ENCODE assay signal across 17 cellular contexts in the genomic region with DNA sequence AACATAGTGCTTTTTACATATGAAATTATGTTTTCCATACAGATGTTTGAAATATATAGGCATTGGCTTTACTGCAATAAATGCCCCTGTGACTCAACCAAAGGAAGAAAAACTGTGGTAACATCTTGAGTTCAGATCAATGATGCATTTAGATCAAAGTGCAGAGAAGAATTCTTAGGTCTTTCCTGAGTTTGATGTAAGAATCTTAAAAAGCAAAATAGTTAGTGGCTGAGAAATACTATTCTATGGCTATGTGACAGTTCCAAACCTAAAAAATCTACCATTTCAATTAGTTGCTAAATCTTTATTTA.
"Had no signal": no experiment of that assay in that cellular context is flagged by ENCODE, and none has a peak within 500 bp of the region (broad histone marks: within the 10 kb centered on the region; RNA-seq: fewer than 3 reads in every experiment).

No MANE protein-coding gene starts in this region.

- FAIRE-seq: colon, endometrium, urothelium cell line had no signal

- H3K4me3 ChIP-seq: thyroid gland had no signal

- H3K9me3 ChIP-seq: thyroid gland had no signal

- H3K4me1 ChIP-seq: thyroid gland had no signal

- H3K27ac ChIP-seq: thyroid gland had no signal

- ATAC-seq: activated CD4-positive, CD25-positive, alpha-beta regulatory T cell treated with anti-CD3 and anti-CD28 coated beads, Interleukin-2, amount 50 U/mL, for 24 hours; esophagus mucosa; left ventricle myocardium superior; natural killer cell; stimulated activated memory B cell treated with anti-CD40 and anti-IgM and Interleukin-4, amounts not matched to agents 10 μg/mL and 1 μg/mL and 100 μg/mL, for 72 hours had no signal

- DNase-seq: activated CD4-positive, alpha-beta T cell treated with anti-CD3 and anti-CD28 coated beads, Interleukin-2, amount 50 U/mL, for 1 hour; activated CD8-positive, alpha-beta memory T cell treated with anti-CD3 and anti-CD28 coated beads for 24 hours; activated gamma-delta T cell treated with Interleukin-2 at 50 U/mL for 16 hours; amniotic stem cell; kidney; left ventricle myocardium superior; mesendoderm; natural killer cell; retina; stimulated activated CD4-positive, alpha-beta T cell treated with anti-CD3 and anti-CD28 coated beads, Interleukin-2, amount 100 ng/mL, for 48 hours; thyroid gland had no signal

- H3K36me3 ChIP-seq: thyroid gland had no signal

- H3K27me3 ChIP-seq: thyroid gland had no signal
